Comparison of ENCODE assay signal across 15 cellular contexts in the genomic region with DNA sequence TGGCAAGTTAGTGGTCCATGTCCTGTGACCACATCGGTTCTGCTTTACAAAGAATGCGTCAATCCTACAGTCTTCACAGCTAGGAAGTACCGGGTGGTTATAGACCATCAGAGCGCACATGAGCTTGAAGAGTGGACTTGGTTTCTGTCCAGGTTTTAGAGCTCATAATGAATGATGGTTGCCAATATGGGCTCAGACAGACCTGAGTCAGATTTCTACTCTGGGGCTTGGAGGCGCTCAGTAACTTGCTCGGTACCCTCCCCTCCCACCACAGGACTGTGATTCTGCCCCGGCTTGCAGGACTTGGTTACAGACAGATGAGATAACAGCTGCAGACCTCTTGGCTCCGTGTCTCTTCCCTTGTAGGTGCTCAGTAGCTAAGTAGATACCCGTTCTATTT.
DNase-seq lines count a peak whose midpoint lies in the region; ATAC-seq and TF ChIP-seq lines count a peak whose summit lies in the region.
"Had no signal": no experiment of that assay in that cellular context is flagged by ENCODE, and none has a peak within 500 bp of the region (broad histone marks: within the 10 kb centered on the region; RNA-seq: fewer than 3 reads in every experiment).

No MANE protein-coding gene starts in this region.

- H3K36me3 ChIP-seq in HEK293 (ENCODE audit: control insufficient read depth in 2 of 2, insufficient read depth in 1 of 2, low read length in 2 of 2): no peaks in the 10 kb centered on the region

- H3K4me3 ChIP-seq in HEK293 (ENCODE audit: low read depth, low read length): no peak overlapping the region

- intact Hi-C loops in natural killer cell (cut with micrococcal nuclease): no loop called here

- DNase-seq in NCI-H446 treated with DMSO at 0.1 percent for 48 hours (lab: John Stamatoyannopoulos, UW): peak; percentile 5
- DNase-seq in glomerular visceral epithelial cell (ENCODE audit: extremely low spot score): peak; percentile 90
- DNase-seq in natural killer cell: no peak
- no peak for DNase-seq in NCI-H226
- DNase-seq: AML-193, Caco-2, HCEC 1CT, NCI-H1092, NCI-H187 treated with DMSO at 0.1 percent for 48 hours, NCI-H2171, NCI-H510A, SIG-M5 had no signal

- H3K4me1 Mint-ChIP-seq in nephron (peaks cover 30% of the 10 kb centered on the region), natural killer cell (no peaks in the 10 kb centered on the region)

- H3K27ac ChIP-seq in HEK293 (ENCODE audit: extremely low read depth, low read depth, low read length): no peak overlapping the region

- no peak overlapping the region for H3K4me3 Mint-ChIP-seq in nephron
- H3K4me3 Mint-ChIP-seq in natural killer cell: no peak overlapping the region

- peaks cover 10% of the 10 kb centered on the region for H3K9me3 Mint-ChIP-seq in nephron
- no peaks in the 10 kb centered on the region for H3K9me3 Mint-ChIP-seq in natural killer cell

- ATAC-seq in GM18517 (IDR thresholded peaks at IDR 0.05; ENCODE audit: unreplicated experiment) (no peak), natural killer cell (no peak)

- H3K27ac Mint-ChIP-seq in nephron (peak overlapping the region in 2 of 3 experiments; percentile 40 to 59), natural killer cell (no peak overlapping the region)

- H3K27me3 Mint-ChIP-seq in nephron (ENCODE audit: low read depth): peaks cover 9% of the 10 kb centered on the region
- H3K27me3 Mint-ChIP-seq in natural killer cell (ENCODE audit: low read depth in 2 of 2): peaks cover 14 to 15% of the 10 kb centered on the region in 2 donors

- TF ChIP-seq CTCF in HEK293 (tag by site-specific recombination; IDR thresholded peaks at IDR 0.05): no peak
- TF ChIP-seq CTCF in nephron (IDR thresholded peaks at IDR 0.05; ENCODE audit: unreplicated experiment in 3 of 3): no peak
- TF ChIP-seq CTCF in natural killer cell (IDR thresholded peaks at IDR 0.05): no peak

- CTCF ChIA-PET in HEK293 (lab: Yijun Ruan, JAX): interaction anchor here (0.6 to 3.8 kb wide), 4 partner anchors 10 to 396 kb away, joined by 3 to 35 read pairs (median 4); no protein-coding TSS in a partner anchor

- peaks cover 14% of the 10 kb centered on the region for H3K4me1 ChIP-seq in HEK293 (ENCODE audit: control insufficient read depth, insufficient read depth, low read length)
- H3K4me1 ChIP-seq: Caco-2 had no signal

- POLR2A ChIA-PET in HEK293 (lab: Yijun Ruan, JAX): no interaction called here

- peaks cover 5% of the 10 kb centered on the region; the same call in 1 of the 2 replicates for H3K9me3 ChIP-seq in HEK293 (ENCODE audit: control insufficient read depth, insufficient read depth, low read depth, low read length)
- H3K9me3 ChIP-seq: Caco-2 had no signal

- H3K36me3 Mint-ChIP-seq in nephron (ENCODE audit: low read depth): no peaks in the 10 kb centered on the region
- no peaks in the 10 kb centered on the region for H3K36me3 Mint-ChIP-seq in natural killer cell

TF ChIP-seq in HEK293, 187 proteins besides CTCF, POLR2A, EP300 and RAD21:
- TF ChIP-seq ZNF404 (tag by site-specific recombination; IDR thresholded peaks at IDR 0.05) (no peak), ELK4 (IDR thresholded peaks at IDR 0.05; ENCODE audit: borderline replicate concordance, low read depth, low read length) (no peak), ZNF184 (tag by site-specific recombination; IDR thresholded peaks at IDR 0.05) (no peak)
- TF ChIP-seq, protein P1, sequence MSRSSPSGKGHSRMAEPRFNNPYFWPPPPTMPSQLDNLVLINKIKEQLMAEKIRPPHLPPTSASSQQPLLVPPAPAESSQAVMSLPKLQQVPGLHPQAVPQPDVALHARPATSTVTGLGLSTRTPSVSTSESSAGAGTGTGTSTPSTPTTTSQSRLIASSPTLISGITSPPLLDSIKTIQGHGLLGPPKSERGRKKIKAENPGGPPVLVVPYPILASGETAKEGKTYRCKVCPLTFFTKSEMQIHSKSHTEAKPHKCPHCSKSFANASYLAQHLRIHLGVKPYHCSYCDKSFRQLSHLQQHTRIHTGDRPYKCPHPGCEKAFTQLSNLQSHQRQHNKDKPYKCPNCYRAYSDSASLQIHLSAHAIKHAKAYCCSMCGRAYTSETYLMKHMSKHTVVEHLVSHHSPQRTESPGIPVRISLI (tag by site-specific recombination; IDR thresholded peaks at IDR 0.05): peak; percentile 88; the same call in 1 of the 2 replicates

Comparison
In these comparisons a context has a peak if more than half of its experiments do, and no peak if none do; other contexts are left out.
1. DNase-seq: peak in NCI-H446 treated with DMSO at 0.1 percent for 48 hours (single experiment) and glomerular visceral epithelial cell (single experiment); none in natural killer cell (single experiment) and NCI-H226 (single experiment).
2. H3K27ac Mint-ChIP-seq: peak in nephron (2 of 3); none in natural killer cell (0 of 2).